In the genomic region with DNA sequence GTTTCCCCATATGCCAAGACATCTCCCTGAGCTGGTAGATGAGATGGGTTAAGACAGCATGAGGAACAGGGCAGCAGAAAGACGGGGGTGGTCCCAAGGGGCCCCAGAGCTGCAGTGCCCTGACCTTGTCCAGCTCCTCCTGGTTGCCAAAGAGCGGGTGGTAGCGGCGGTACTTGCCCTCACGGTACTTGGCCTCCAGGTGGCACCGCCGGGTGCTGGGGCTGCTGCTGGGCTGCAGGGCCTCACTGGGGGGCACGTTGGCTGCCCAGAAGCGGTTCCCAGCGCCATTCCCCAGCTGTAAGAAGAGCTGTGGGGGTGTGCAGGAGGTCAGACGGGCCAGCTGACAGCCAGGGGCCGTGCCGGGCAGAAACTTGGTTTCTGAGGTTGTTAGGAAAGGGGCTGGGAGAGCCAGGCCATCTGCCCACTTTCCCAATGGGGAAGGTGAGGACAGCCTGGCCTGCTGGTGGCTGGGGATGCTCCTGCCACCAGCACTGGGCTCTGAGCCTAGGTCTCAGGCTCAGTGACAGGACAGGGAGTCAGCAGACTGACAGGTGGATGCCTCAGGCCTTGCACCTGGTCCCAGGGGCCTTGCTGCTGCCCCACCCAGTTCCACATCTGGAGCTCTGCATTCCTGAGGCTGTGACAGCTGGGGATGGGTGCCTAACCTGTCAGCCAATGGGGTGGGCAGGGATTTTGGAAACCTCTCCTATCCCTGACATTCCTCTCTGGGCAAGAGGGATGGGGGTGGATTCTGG, we compare ENCODE assay signal across 12 cellular contexts. TPM values are rescaled to one million over a fixed set of nuclear protein-coding genes. Genes with fewer than 3 reads are reported as not detected.
DNase-seq lines count a peak whose midpoint lies in the region; ATAC-seq and TF ChIP-seq lines count a peak whose summit lies in the region.
"Had no signal": no experiment of that assay in that cellular context is flagged by ENCODE, and none has a peak within 500 bp of the region (broad histone marks: within the 10 kb centered on the region; RNA-seq: fewer than 3 reads in every experiment).

No MANE protein-coding gene starts in this region.

- H3K9ac ChIP-seq in mesendoderm (ENCODE audit: low read length), result peak overlapping the region; percentile 9

- no peak overlapping the region for H3K4me3 ChIP-seq in AG04449 (ENCODE audit: low read depth, low read length)
- H3K4me3 ChIP-seq in mesendoderm (ENCODE audit: low read length), result no peak overlapping the region
- H3K4me3 ChIP-seq: BLaER1 treated with 17β-estradiol and CSF1 and Interleukin-3, amounts not matched to agents 10 nM and 100 nM had no signal

- H3K79me2 ChIP-seq in mesendoderm (ENCODE audit: control insufficient read depth, insufficient read depth, low read length), result no peaks in the 10 kb centered on the region

- peak overlapping the region; percentile 56 for H3K27ac Mint-ChIP-seq in HFFc6
- H3K27ac Mint-ChIP-seq in effector memory CD8-positive, alpha-beta T cell, result peak overlapping the region; percentile 46 to 90
- H3K27ac Mint-ChIP-seq: T-helper 1 cell treated with Interleukin-12 subunit alpha and Interleukin-12 subunit beta and Interleukin-4 antibody, amounts not matched to agents 30 μg/mL and 1 μg/mL, for 36 hours had no signal

- CTCF ChIA-PET in AG04449 (lab: Yijun Ruan, JAX), result interaction anchor here (0.9 to 4.4 kb wide), 11 partner anchors 13 to 477 kb away, joined by 3 to 26 read pairs (median 5); partner anchors contain the start of gene STARD10

- H2BK120ac ChIP-seq in mesendoderm (ENCODE audit: low read depth, low read length), result no peak overlapping the region

- H4K8ac ChIP-seq in mesendoderm (ENCODE audit: low read depth, low read length), result no peak overlapping the region

- H3K4ac ChIP-seq in mesendoderm (ENCODE audit: low read depth, low read length), result peak overlapping the region; percentile 17

- no peak overlapping the region for H2BK15ac ChIP-seq in mesendoderm (replicated peaks; ENCODE audit: low read depth)

- H2AK5ac ChIP-seq in mesendoderm (ENCODE audit: low read length), result peak overlapping the region; percentile 22

- peak overlapping the region; percentile 43 for H2BK5ac ChIP-seq in mesendoderm (ENCODE audit: low read length)

- H3K4me1 ChIP-seq in mesendoderm (ENCODE audit: control insufficient read depth, low read depth, low read length), result peaks cover 26% of the 10 kb centered on the region

- no peaks in the 10 kb centered on the region for H3K27me3 ChIP-seq in mesendoderm (ENCODE audit: insufficient read depth, low read length, poor library complexity)
- H3K27me3 ChIP-seq: BLaER1 treated with 17β-estradiol and CSF1 and Interleukin-3, amounts not matched to agents 10 nM and 100 nM had no signal

- no peaks in the 10 kb centered on the region for H3K9me3 Mint-ChIP-seq in HFFc6
- no peaks in the 10 kb centered on the region for H3K9me3 Mint-ChIP-seq in effector memory CD8-positive, alpha-beta T cell
- H3K9me3 Mint-ChIP-seq: T-helper 1 cell treated with Interleukin-12 subunit alpha and Interleukin-12 subunit beta and Interleukin-4 antibody, amounts not matched to agents 30 μg/mL and 1 μg/mL, for 36 hours had no signal

- POLR2A ChIA-PET in AG04449 (lab: Yijun Ruan, JAX), result interaction anchor here (0.8 to 1.0 kb wide), 2 partner anchors 13 to 18 kb away, joined by 3 read pairs; no protein-coding TSS in a partner anchor

- no peak overlapping the region for H3K4me3 Mint-ChIP-seq in HFFc6
- no peak overlapping the region for H3K4me3 Mint-ChIP-seq in effector memory CD8-positive, alpha-beta T cell
- H3K4me3 Mint-ChIP-seq: T-helper 1 cell treated with Interleukin-12 subunit alpha and Interleukin-12 subunit beta and Interleukin-4 antibody, amounts not matched to agents 30 μg/mL and 1 μg/mL, for 36 hours had no signal

- peaks cover 48% of the 10 kb centered on the region for H3K4me1 Mint-ChIP-seq in HFFc6 (ENCODE audit: low read depth)
- H3K4me1 Mint-ChIP-seq in effector memory CD8-positive, alpha-beta T cell (ENCODE audit: low read depth in 2 of 2), result peaks cover 15 to 24% of the 10 kb centered on the region in 2 donors

- H3K18ac ChIP-seq in mesendoderm (ENCODE audit: low read length), result peak overlapping the region; percentile 0

- peak; percentile 0 for TF ChIP-seq CTCF in AG04449 (IDR thresholded peaks at IDR 0.05; ENCODE audit: insufficient read depth, low read length, missing control alignments)
- TF ChIP-seq CTCF in HFFc6 (IDR thresholded peaks at IDR 0.05), result peak; percentile 62

- peak overlapping the region; percentile 85 for H3K27ac ChIP-seq in mesendoderm (ENCODE audit: low read depth, low read length)

- no peaks in the 10 kb centered on the region; the same call in none of the 2 replicates for H3K27me3 Mint-ChIP-seq in HFFc6 (ENCODE audit: insufficient read depth)
- H3K27me3 Mint-ChIP-seq in effector memory CD8-positive, alpha-beta T cell, result no peaks in the 10 kb centered on the region

- peak overlapping the region; percentile 29 for H3K56ac ChIP-seq in mesendoderm (ENCODE audit: low read length)

- H3K79me1 ChIP-seq in mesendoderm (ENCODE audit: low read length), result peaks cover 4% of the 10 kb centered on the region

- H3K23ac ChIP-seq in mesendoderm (ENCODE audit: low read length), result no peak overlapping the region

- ATAC-seq in effector memory CD8-positive, alpha-beta T cell (replicated peaks), result no peak
- ATAC-seq in GM19452 (IDR thresholded peaks at IDR 0.05; ENCODE audit: unreplicated experiment) (no peak), GM21423 (IDR thresholded peaks at IDR 0.05; ENCODE audit: unreplicated experiment) (no peak)
- ATAC-seq in activated CD4-positive, CD25-positive, alpha-beta regulatory T cell treated with anti-CD3 and anti-CD28 coated beads, Interleukin-2, amount 50 U/mL, for 24 hours, result no peak

- H3K36me3 ChIP-seq in mesendoderm (ENCODE audit: control insufficient read depth, insufficient read depth, low read length), result peaks cover 6% of the 10 kb centered on the region

- peaks cover 21% of the 10 kb centered on the region for H3K36me3 Mint-ChIP-seq in HFFc6 (ENCODE audit: low read depth)
- peaks cover 63% of the 10 kb centered on the region for H3K36me3 Mint-ChIP-seq in effector memory CD8-positive, alpha-beta T cell (ENCODE audit: insufficient read depth)

- DNase-seq in AG04449 (ENCODE audit: low read depth, low spot score) (no peak), HFFc6 (no peak), mesendoderm (no peak), SKM-1 (lab: John Stamatoyannopoulos, UW; ENCODE audit: unreplicated experiment) (no peak)
- no peak for DNase-seq in effector memory CD8-positive, alpha-beta T cell
- DNase-seq: NCI-H1417 treated with DMSO at 0.1 percent for 48 hours; stimulated activated CD4-positive, alpha-beta T cell treated with anti-CD3 and anti-CD28 coated beads, Interleukin-4, amount 100 ng/mL, for 24 hours had no signal

- WGBS in mesendoderm (ENCODE audit: extremely low coverage, insufficient coverage, low lambda C conversion rate), result no CpG with 5 or more reads among the region's 13 CpGs

- no peak overlapping the region for H4K5ac ChIP-seq in mesendoderm (ENCODE audit: low read length)

- no peak overlapping the region for H3K4me2 ChIP-seq in mesendoderm (ENCODE audit: low read length)
- H3K4me2 ChIP-seq: BLaER1 treated with 17β-estradiol and CSF1 and Interleukin-3, amounts not matched to agents 10 nM and 100 nM had no signal

RNA-seq across cellular contexts. Expression of gene PDE2A, which starts 30.0 kb away (rescaled TPM):
- under 1 TPM; 0.07 to 0.57 (median 0.40) TPM for total RNA-seq in HFFc6 (2021; fragmentation: NEBNext Ultra II Directional; extraction: Animal tissue kit (Norgen Biotek cat#: 25700))
- polyA plus RNA-seq in mesendoderm (2013, experiment 1 of 2), result 3.9 TPM
- 4.0 TPM for polyA plus RNA-seq in mesendoderm (2013, experiment 2 of 2)

RNA-seq across cellular contexts. Expression of gene ARAP1, which starts 48.0 kb away (rescaled TPM):
- total RNA-seq in HFFc6 (2021; fragmentation: NEBNext Ultra II Directional; extraction: Animal tissue kit (Norgen Biotek cat#: 25700)), result 10 to 100 TPM; 42.5 to 49.0 (median 46.8) TPM
- 29.0 TPM for polyA plus RNA-seq in mesendoderm (2013, experiment 1 of 2)
- polyA plus RNA-seq in mesendoderm (2013, experiment 2 of 2), result 27.5 TPM
